9 cellular contexts compared by ENCODE assay signal in the genomic region with DNA sequence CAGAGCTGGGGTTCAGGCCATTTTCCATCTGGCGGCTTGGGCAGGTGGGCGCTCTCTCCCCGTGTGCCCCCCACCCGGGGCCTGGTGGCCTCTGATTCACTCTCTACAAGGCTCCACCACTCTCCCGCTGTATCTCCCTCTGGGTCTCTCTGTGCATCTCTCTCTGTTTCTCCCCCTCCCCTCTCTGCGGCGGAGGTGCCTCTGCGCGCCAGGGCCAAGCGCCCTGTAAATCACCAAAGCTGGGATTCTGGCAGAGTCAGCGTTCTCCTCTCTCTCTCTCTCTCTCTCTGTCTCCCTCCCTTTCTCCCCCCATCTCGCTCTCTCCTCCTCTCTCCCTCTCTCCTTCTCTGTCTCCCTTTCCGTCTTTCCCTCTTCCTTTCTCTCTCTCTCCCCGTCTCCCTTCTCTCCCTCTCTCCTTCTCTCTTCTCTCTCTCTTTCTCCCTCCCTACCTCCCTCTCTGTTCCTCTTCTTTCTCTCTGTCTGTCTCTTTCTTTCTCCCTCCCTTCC. TPM values are rescaled to one million over a fixed set of nuclear protein-coding genes. Genes with fewer than 3 reads are reported as not detected.
DNase-seq lines count a peak whose midpoint lies in the region; ATAC-seq, FAIRE-seq and TF ChIP-seq lines count a peak whose summit lies in the region.
"Had no signal": no experiment of that assay in that cellular context is flagged by ENCODE, and none has a peak within 500 bp of the region (broad histone marks: within the 10 kb centered on the region; RNA-seq: fewer than 3 reads in every experiment).

No MANE protein-coding gene starts in this region.

- H3K9ac ChIP-seq in muscle layer of colon (ENCODE audit: low read length): peak overlapping the region; percentile 80

- POLR2A ChIA-PET in activated naive CD8-positive, alpha-beta T cell treated with anti-CD3 and anti-CD28 coated beads, Interleukin-2, amount 10 ng/mL, durations not matched to agents 7 days and 5 days (lab: Charles Lee): no interaction called here

- H3K4me1 ChIP-seq in muscle layer of colon (ENCODE audit: insufficient read depth, low read length): peaks cover 73% of the 10 kb centered on the region

- ATAC-seq in activated naive CD8-positive, alpha-beta T cell treated with anti-CD3 and anti-CD28 coated beads, Interleukin-2, amount 10 ng/mL, durations not matched to agents 7 days and 5 days (ENCODE audit: low read depth): no peak
- ATAC-seq in HG03280 (IDR thresholded peaks at IDR 0.05; ENCODE audit: unreplicated experiment) (no peak), HG02970 (IDR thresholded peaks at IDR 0.05; ENCODE audit: low FRiP score, unreplicated experiment) (no peak)

- H3K4me1 Mint-ChIP-seq in activated naive CD8-positive, alpha-beta T cell treated with anti-CD3 and anti-CD28 coated beads, Interleukin-2, amount 10 ng/mL, durations not matched to agents 7 days and 5 days: peaks cover 16% of the 10 kb centered on the region
- H3K4me1 Mint-ChIP-seq in activated naive CD8-positive, alpha-beta T cell treated with anti-CD3 and anti-CD28 coated beads for 36 hours: peaks cover 34% of the 10 kb centered on the region
- H3K4me1 Mint-ChIP-seq in chondrocyte (ENCODE audit: low read depth) (peaks cover 63% of the 10 kb centered on the region), type B pancreatic cell (ENCODE audit: unreplicated experiment) (peaks cover 17% of the 10 kb centered on the region)

- no peaks in the 10 kb centered on the region for H3K27me3 ChIP-seq in muscle layer of colon (ENCODE audit: control insufficient read depth in 1 of 2, insufficient read depth in 2 of 2, low read length in 2 of 2)

- no peaks in the 10 kb centered on the region for H3K36me3 Mint-ChIP-seq in activated naive CD8-positive, alpha-beta T cell treated with anti-CD3 and anti-CD28 coated beads, Interleukin-2, amount 10 ng/mL, durations not matched to agents 7 days and 5 days
- no peaks in the 10 kb centered on the region for H3K36me3 Mint-ChIP-seq in activated naive CD8-positive, alpha-beta T cell treated with anti-CD3 and anti-CD28 coated beads for 36 hours
- H3K36me3 Mint-ChIP-seq in chondrocyte (ENCODE audit: low read depth): peaks cover 4% of the 10 kb centered on the region
- no peaks in the 10 kb centered on the region for H3K36me3 Mint-ChIP-seq in type B pancreatic cell

- H3K9me3 ChIP-seq in muscle layer of colon (ENCODE audit: low read length): no peaks in the 10 kb centered on the region

- TF ChIP-seq CTCF in chondrocyte (IDR thresholded peaks at IDR 0.05): no peak
- no peak for TF ChIP-seq CTCF in type B pancreatic cell (conservative IDR thresholded peaks at IDR 0.05)
- no peak for TF ChIP-seq CTCF in D721Med (IDR thresholded peaks at IDR 0.05; ENCODE audit: insufficient read depth, missing control alignments)

- H3K27ac Mint-ChIP-seq in activated naive CD8-positive, alpha-beta T cell treated with anti-CD3 and anti-CD28 coated beads, Interleukin-2, amount 10 ng/mL, durations not matched to agents 7 days and 5 days: peak overlapping the region; percentile 23
- no peak overlapping the region for H3K27ac Mint-ChIP-seq in activated naive CD8-positive, alpha-beta T cell treated with anti-CD3 and anti-CD28 coated beads for 36 hours
- H3K27ac Mint-ChIP-seq in chondrocyte (ENCODE audit: unreplicated experiment): peak overlapping the region; percentile 77
- H3K27ac Mint-ChIP-seq in type B pancreatic cell: peak overlapping the region; percentile 70

- H3K9me3 Mint-ChIP-seq in activated naive CD8-positive, alpha-beta T cell treated with anti-CD3 and anti-CD28 coated beads, Interleukin-2, amount 10 ng/mL, durations not matched to agents 7 days and 5 days: no peaks in the 10 kb centered on the region
- no peaks in the 10 kb centered on the region for H3K9me3 Mint-ChIP-seq in activated naive CD8-positive, alpha-beta T cell treated with anti-CD3 and anti-CD28 coated beads for 36 hours
- H3K9me3 Mint-ChIP-seq in chondrocyte (ENCODE audit: low read depth) (no peaks in the 10 kb centered on the region), type B pancreatic cell (no peaks in the 10 kb centered on the region)

- H3K4me3 Mint-ChIP-seq in activated naive CD8-positive, alpha-beta T cell treated with anti-CD3 and anti-CD28 coated beads, Interleukin-2, amount 10 ng/mL, durations not matched to agents 7 days and 5 days: no peak overlapping the region
- no peak overlapping the region for H3K4me3 Mint-ChIP-seq in activated naive CD8-positive, alpha-beta T cell treated with anti-CD3 and anti-CD28 coated beads for 36 hours
- peak overlapping the region; percentile 72 for H3K4me3 Mint-ChIP-seq in chondrocyte (ENCODE audit: unreplicated experiment)
- H3K4me3 Mint-ChIP-seq in type B pancreatic cell: peak overlapping the region; percentile 75

- peak overlapping the region; percentile 42 to 85 for H3K4me3 ChIP-seq in muscle layer of colon (ENCODE audit: low read depth in 1 of 2, low read length in 2 of 2)

- peaks cover 18% of the 10 kb centered on the region for H3K27me3 Mint-ChIP-seq in activated naive CD8-positive, alpha-beta T cell treated with anti-CD3 and anti-CD28 coated beads, Interleukin-2, amount 10 ng/mL, durations not matched to agents 7 days and 5 days
- no peaks in the 10 kb centered on the region for H3K27me3 Mint-ChIP-seq in activated naive CD8-positive, alpha-beta T cell treated with anti-CD3 and anti-CD28 coated beads for 36 hours
- H3K27me3 Mint-ChIP-seq in chondrocyte (ENCODE audit: low read depth) (no peaks in the 10 kb centered on the region), type B pancreatic cell (peaks cover 74% of the 10 kb centered on the region)

- DNase-seq in activated naive CD8-positive, alpha-beta T cell treated with anti-CD3 and anti-CD28 coated beads, Interleukin-2, amount 10 ng/mL, durations not matched to agents 7 days and 5 days: no peak
- no peak for DNase-seq in activated naive CD8-positive, alpha-beta T cell treated with anti-CD3 and anti-CD28 coated beads for 36 hours
- DNase-seq in chondrocyte (ENCODE audit: low spot score) (no peak), type B pancreatic cell (ENCODE audit: extremely low spot score, unreplicated experiment) (no peak), D721Med (ENCODE audit: insufficient read length, low spot score) (no peak)
- DNase-seq: effector memory CD4-positive, alpha-beta T cell had no signal

- peaks cover 5% of the 10 kb centered on the region for H3K36me3 ChIP-seq in muscle layer of colon (ENCODE audit: insufficient read depth, low read length)

- H3K27ac ChIP-seq in muscle layer of colon (ENCODE audit: low read depth, low read length): peak overlapping the region; percentile 100

- no peak for FAIRE-seq in D721Med (lab: Jason Lieb, UNC)

RNA-seq across cellular contexts. Expression of a gene that starts 3.9 kb away (rescaled TPM):
- 10 to 100 TPM; 18.0 to 19.3 TPM for total RNA-seq in activated naive CD8-positive, alpha-beta T cell treated with anti-CD3 and anti-CD28 coated beads, Interleukin-2, amount 10 ng/mL, durations not matched to agents 7 days and 5 days
- 10 to 100 TPM; 19.0 to 19.5 TPM for total RNA-seq in activated naive CD8-positive, alpha-beta T cell treated with anti-CD3 and anti-CD28 coated beads for 36 hours
- 81.5 to 85.5 TPM (median 83.4 TPM) in 3 replicates for total RNA-seq in chondrocyte
- 12.5 and 17.8 TPM in 2 replicates for total RNA-seq in type B pancreatic cell (ENCODE audit: low replicate concordance)

Comparison
In these comparisons a context has a peak if more than half of its experiments do, and no peak if none do; other contexts are left out.
1. H3K4me3 Mint-ChIP-seq: peak in chondrocyte (single experiment) and type B pancreatic cell (single experiment); none in activated naive CD8-positive, alpha-beta T cell treated with anti-CD3 and anti-CD28 coated beads, Interleukin-2, amount 10 ng/mL, durations not matched to agents 7 days and 5 days (single experiment) and activated naive CD8-positive, alpha-beta T cell treated with anti-CD3 and anti-CD28 coated beads for 36 hours (single experiment).